15 cellular contexts compared by ENCODE assay signal in genomic region chr10:103155485-103156085, GRCh38. TPM values are rescaled to one million over a fixed set of nuclear protein-coding genes. Genes with fewer than 3 reads are reported as not detected.
A peak's percentile ranks its signal among the peaks of the same experiment; 100 is the strongest.
DNase-seq lines count a peak whose midpoint lies in the region; ATAC-seq and TF ChIP-seq lines count a peak whose summit lies in the region.
"Had no signal": no experiment of that assay in that cellular context is flagged by ENCODE, and none has a peak within 500 bp of the region (broad histone marks: within the 10 kb centered on the region; RNA-seq: fewer than 3 reads in every experiment).

No MANE protein-coding gene starts in this region.

- H3K4me3 Mint-ChIP-seq in CD14-positive monocyte: no peak overlapping the region
- H3K4me3 Mint-ChIP-seq in chondrocyte (ENCODE audit: unreplicated experiment): no peak overlapping the region
- no peak overlapping the region for H3K4me3 Mint-ChIP-seq in nephron progenitor cell
- no peak overlapping the region for H3K4me3 Mint-ChIP-seq in activated CD4-positive, alpha-beta memory T cell treated with anti-CD3 and anti-CD28 coated beads for 36 hours
- H3K4me3 Mint-ChIP-seq: activated CD4-positive, alpha-beta T cell treated with anti-CD3 and anti-CD28 coated beads, Interleukin-2, amount 10 ng/mL, durations not matched to agents 7 days and 5 days; T-helper 2 cell treated with Interferon-gamma antibody and Interleukin-4, amounts not matched to agents 5 μg/mL and 100 μg/mL, for 36 hours had no signal

- H3K27me3 Mint-ChIP-seq in CD14-positive monocyte (ENCODE audit: low read depth in 3 of 3) (no peaks in the 10 kb centered on the region), chondrocyte (ENCODE audit: low read depth) (no peaks in the 10 kb centered on the region), nephron progenitor cell (ENCODE audit: low read depth, poor library complexity) (no peaks in the 10 kb centered on the region)
- H3K27me3 Mint-ChIP-seq in activated CD4-positive, alpha-beta memory T cell treated with anti-CD3 and anti-CD28 coated beads for 36 hours: no peaks in the 10 kb centered on the region
- H3K27me3 Mint-ChIP-seq: activated CD4-positive, alpha-beta T cell treated with anti-CD3 and anti-CD28 coated beads, Interleukin-2, amount 10 ng/mL, durations not matched to agents 7 days and 5 days had no signal

- H3K9me3 Mint-ChIP-seq in CD14-positive monocyte (no peaks in the 10 kb centered on the region), chondrocyte (ENCODE audit: low read depth) (no peaks in the 10 kb centered on the region), nephron progenitor cell (peaks cover 21% of the 10 kb centered on the region)
- no peaks in the 10 kb centered on the region for H3K9me3 Mint-ChIP-seq in activated CD4-positive, alpha-beta memory T cell treated with anti-CD3 and anti-CD28 coated beads for 36 hours
- H3K9me3 Mint-ChIP-seq: activated CD4-positive, alpha-beta T cell treated with anti-CD3 and anti-CD28 coated beads, Interleukin-2, amount 10 ng/mL, durations not matched to agents 7 days and 5 days; T-helper 2 cell treated with Interferon-gamma antibody and Interleukin-4, amounts not matched to agents 5 μg/mL and 100 μg/mL, for 36 hours had no signal

- intact Hi-C loops in CD14-positive monocyte (cut with micrococcal nuclease) (no loop called here), sciatic nerve (cut with DNase I) (no loop called here)
- intact Hi-C loops in activated CD4-positive, alpha-beta memory T cell treated with anti-CD3 and anti-CD28 coated beads for 36 hours (cut with micrococcal nuclease): no loop called here

- DNase-seq in CD14-positive monocyte (ENCODE audit: low spot score) (no peak), HCEC 1CT (peak; percentile 13), chondrocyte (ENCODE audit: low spot score) (no peak), nephron progenitor cell (no peak), sciatic nerve (ENCODE audit: low spot score) (no peak)
- no peak for DNase-seq in activated CD4-positive, alpha-beta memory T cell treated with anti-CD3 and anti-CD28 coated beads for 36 hours
- DNase-seq: activated CD4-positive, alpha-beta T cell treated with anti-CD3 and anti-CD28 coated beads, Interleukin-2, amount 10 ng/mL, durations not matched to agents 7 days and 5 days; amygdala; BE2C; DMS79 treated with DMSO at 0.1 percent for 48 hours; NCI-H1930; nucleus accumbens had no signal

- peak overlapping the region in 6 of 7 donors; percentile 50 to 84 (median 68) for H3K27ac Mint-ChIP-seq in CD14-positive monocyte
- H3K27ac Mint-ChIP-seq in chondrocyte (ENCODE audit: unreplicated experiment): peak overlapping the region; percentile 76
- H3K27ac Mint-ChIP-seq in nephron progenitor cell: peak overlapping the region; percentile 79
- H3K27ac Mint-ChIP-seq in activated CD4-positive, alpha-beta memory T cell treated with anti-CD3 and anti-CD28 coated beads for 36 hours: no peak overlapping the region
- H3K27ac Mint-ChIP-seq: activated CD4-positive, alpha-beta T cell treated with anti-CD3 and anti-CD28 coated beads, Interleukin-2, amount 10 ng/mL, durations not matched to agents 7 days and 5 days; T-helper 2 cell treated with Interferon-gamma antibody and Interleukin-4, amounts not matched to agents 5 μg/mL and 100 μg/mL, for 36 hours had no signal

- TF ChIP-seq CTCF in CD14-positive monocyte (IDR thresholded peaks at IDR 0.05) (no peak), chondrocyte (IDR thresholded peaks at IDR 0.05) (no peak), nephron progenitor cell (IDR thresholded peaks at IDR 0.05) (no peak)

- POLR2A ChIA-PET in activated CD4-positive, alpha-beta memory T cell treated with anti-CD3 and anti-CD28 coated beads for 36 hours (lab: Charles Lee): no interaction called here

- H3K36me3 Mint-ChIP-seq in CD14-positive monocyte (peaks cover 56 to 78% of the 10 kb centered on the region in 2 donors), chondrocyte (ENCODE audit: low read depth) (peaks cover 12% of the 10 kb centered on the region), nephron progenitor cell (ENCODE audit: low read depth) (peaks cover 66% of the 10 kb centered on the region)
- peaks cover 12% of the 10 kb centered on the region for H3K36me3 Mint-ChIP-seq in activated CD4-positive, alpha-beta memory T cell treated with anti-CD3 and anti-CD28 coated beads for 36 hours

- CTCF ChIA-PET in activated CD4-positive, alpha-beta memory T cell treated with anti-CD3 and anti-CD28 coated beads for 36 hours (lab: Charles Lee): interaction anchor here (1.6 to 2.9 kb wide), 2 partner anchors 88 to 238 kb away, joined by 5 to 9 read pairs; partner anchors contain the start of gene CNNM2

- ATAC-seq in HG02642 (IDR thresholded peaks at IDR 0.05; ENCODE audit: poor library complexity, unreplicated experiment): no peak
- no peak for ATAC-seq in sciatic nerve
- no peak for ATAC-seq in HG03565 (IDR thresholded peaks at IDR 0.05; ENCODE audit: unreplicated experiment)

- H3K4me1 Mint-ChIP-seq in CD14-positive monocyte: peaks cover 29% of the 10 kb centered on the region
- H3K4me1 Mint-ChIP-seq in chondrocyte (ENCODE audit: low read depth): peaks cover 35% of the 10 kb centered on the region
- H3K4me1 Mint-ChIP-seq in nephron progenitor cell: peaks cover 36% of the 10 kb centered on the region
- no peaks in the 10 kb centered on the region for H3K4me1 Mint-ChIP-seq in activated CD4-positive, alpha-beta memory T cell treated with anti-CD3 and anti-CD28 coated beads for 36 hours (ENCODE audit: low read depth)

RNA-seq across cellular contexts. Expression of gene NT5C2, which starts 37.5 kb away (rescaled TPM):
- 100 to 1,000 TPM in 1 of 2 donors, 10 to 100 TPM in 1; 81.8 to 116 TPM for polyA plus RNA-seq in CD14-positive monocyte
- total RNA-seq in chondrocyte (73.5 to 81.0 TPM (median 78.7 TPM) in 3 replicates), sciatic nerve (89.9 TPM)
- total RNA-seq in activated CD4-positive, alpha-beta memory T cell treated with anti-CD3 and anti-CD28 coated beads for 36 hours: 10 to 100 TPM; 46.6 to 50.1 TPM
